Comparison of ENCODE assay signal across 36 cellular contexts in genomic region chr7:30150711-30151110, GRCh38.
"Had no signal": no experiment of that assay in that cellular context is flagged by ENCODE, and none has a peak within 500 bp of the region (broad histone marks: within the 10 kb centered on the region; RNA-seq: fewer than 3 reads in every experiment).

No MANE protein-coding gene starts in this region.

- H3K4me1 ChIP-seq: adrenal gland, breast epithelium had no signal

- DNase-seq: activated B cell treated with CpG ODN at 0.5 μM for 24 hours; activated CD4-positive, alpha-beta memory T cell treated with anti-CD3 and anti-CD28 coated beads for 36 hours; activated CD4-positive, alpha-beta T cell treated with anti-CD3 and anti-CD28 coated beads for 4 hours; activated CD4-positive, alpha-beta T cell treated with anti-CD3 and anti-CD28 coated beads, Interleukin-2, amount 10 ng/mL, durations not matched to agents 24 days and 14 days; activated CD4-positive, alpha-beta T cell treated with anti-CD3 and anti-CD28 coated beads, Interleukin-2, amount 50 U/mL, for 1 hour; activated CD4-positive, alpha-beta T cell treated with anti-CD3 and anti-CD28 coated beads, Interleukin-2, amount 50 U/mL, for 4 hours; activated CD4-positive, CD25-positive, alpha-beta regulatory T cell treated with anti-CD3 and anti-CD28 coated beads, Interleukin-2, amount 50 U/mL, for 72 hours; activated CD8-positive, alpha-beta memory T cell treated with anti-CD3 and anti-CD28 coated beads, Interleukin-2, amount 50 U/mL, for 4 hours; activated CD8-positive, alpha-beta T cell treated with anti-CD3 and anti-CD28 coated beads for 36 hours; activated effector memory CD4-positive, alpha-beta T cell treated with anti-CD3 and anti-CD28 coated beads, Interleukin-2, amount 50 U/mL, for 16 hours; activated gamma-delta T cell treated with Interleukin-2 at 50 U/mL for 16 hours; activated naive CD4-positive, alpha-beta T cell; activated naive CD4-positive, alpha-beta T cell treated with anti-CD3 and anti-CD28 coated beads for 36 hours; activated naive CD4-positive, alpha-beta T cell treated with anti-CD3 and anti-CD28 coated beads, Interleukin-2, amount 50 U/mL, for 16 hours; activated naive CD8-positive, alpha-beta T cell treated with anti-CD3 and anti-CD28 coated beads for 36 hours; activated T-cell treated with anti-CD3 and anti-CD28 coated beads for 4 hours; activated T-cell treated with anti-CD3 and anti-CD28 coated beads, Interleukin-2, amount 50 U/mL, for 1 hour; activated T-cell treated with anti-CD3 and anti-CD28 coated beads, Interleukin-2, amount 50 U/mL, for 4 hours; activated T-cell treated with anti-CD3 and anti-CD28 coated beads, Interleukin-2, amount 50 U/mL, for 72 hours; adrenal gland; amniotic stem cell; aorta; body of pancreas; brain microvascular endothelial cell; central memory CD4-positive, alpha-beta T cell; T-helper 2 cell; T-helper 9 cell had no signal

- H3K27me3 Mint-ChIP-seq: activated B cell treated with CpG ODN at 0.5 μM for 24 hours; activated CD4-positive, alpha-beta memory T cell treated with anti-CD3 and anti-CD28 coated beads for 36 hours; activated CD4-positive, alpha-beta T cell treated with anti-CD3 and anti-CD28 coated beads, Interleukin-2, amount 10 ng/mL, durations not matched to agents 24 days and 14 days; activated CD8-positive, alpha-beta T cell treated with anti-CD3 and anti-CD28 coated beads for 36 hours; activated naive CD8-positive, alpha-beta T cell treated with anti-CD3 and anti-CD28 coated beads for 36 hours; activated T-helper 17 cell treated with anti-CD3 and anti-CD28 coated beads, Interleukin-2, amount 50 U/mL, for 72 hours had no signal

- H3K9me3 Mint-ChIP-seq: activated B cell treated with CpG ODN at 0.5 μM for 24 hours; activated CD4-positive, alpha-beta memory T cell treated with anti-CD3 and anti-CD28 coated beads for 36 hours; activated CD4-positive, alpha-beta T cell treated with anti-CD3 and anti-CD28 coated beads, Interleukin-2, amount 10 ng/mL, durations not matched to agents 24 days and 14 days; activated CD8-positive, alpha-beta T cell treated with anti-CD3 and anti-CD28 coated beads for 36 hours; activated naive CD4-positive, alpha-beta T cell treated with anti-CD3 and anti-CD28 coated beads for 36 hours; activated naive CD4-positive, alpha-beta T cell treated with anti-CD3 and anti-CD28 coated beads, Interleukin-2, amount 50 U/mL, for 72 hours; activated naive CD8-positive, alpha-beta T cell treated with anti-CD3 and anti-CD28 coated beads for 36 hours; activated T-cell treated with anti-CD3 and anti-CD28 coated beads, Interleukin-2, amount 50 U/mL, for 4 hours; activated T-cell treated with anti-CD3 and anti-CD28 coated beads, Interleukin-2, amount 50 U/mL, for 72 hours; activated T-helper 1 cell treated with anti-CD3 and anti-CD28 coated beads, Interleukin-12 subunit alpha, Interleukin-12 subunit beta, Interleukin-2, Interleukin-4 antibody, amounts not matched to agents 30 ng/mL and 10 ng/mL and 1 ng/mL, durations not matched to agents 14 hours and 24 hours and 36 hours; activated T-helper 17 cell treated with anti-CD3 and anti-CD28 coated beads, Interleukin-2, amount 50 U/mL, for 72 hours; T-helper 1 cell treated with Interleukin-12 subunit alpha and Interleukin-12 subunit beta and Interleukin-4 antibody, amounts not matched to agents 30 μg/mL and 1 μg/mL, for 36 hours; T-helper 2 cell treated with Interferon-gamma antibody and Interleukin-4, amounts not matched to agents 5 μg/mL and 100 μg/mL, for 36 hours had no signal

- H3K36me3 ChIP-seq: adrenal gland, brain microvascular endothelial cell, breast epithelium had no signal

- H3K36me3 Mint-ChIP-seq: activated naive CD8-positive, alpha-beta T cell treated with anti-CD3 and anti-CD28 coated beads for 36 hours had no signal

- ATAC-seq: activated CD8-positive, alpha-beta T cell treated with anti-CD3 and anti-CD28 coated beads for 36 hours; activated naive CD4-positive, alpha-beta T cell treated with anti-CD3 and anti-CD28 coated beads, Interleukin-2, amount 50 U/mL, for 72 hours; activated T-cell treated with anti-CD3 and anti-CD28 coated beads, Interleukin-2, amount 50 U/mL, for 4 hours; activated T-cell treated with anti-CD3 and anti-CD28 coated beads, Interleukin-2, amount 50 U/mL, for 72 hours; activated T-helper 17 cell treated with anti-CD3 and anti-CD28 coated beads, Interleukin-2, amount 50 U/mL, for 72 hours; body of pancreas had no signal

- H3K4me1 Mint-ChIP-seq: activated B cell treated with CpG ODN at 0.5 μM for 24 hours; activated naive CD8-positive, alpha-beta T cell treated with anti-CD3 and anti-CD28 coated beads for 36 hours; activated T-helper 17 cell treated with anti-CD3 and anti-CD28 coated beads, Interleukin-2, amount 50 U/mL, for 72 hours had no signal

- H3K27ac Mint-ChIP-seq: activated B cell treated with CpG ODN at 0.5 μM for 24 hours; activated CD4-positive, alpha-beta memory T cell treated with anti-CD3 and anti-CD28 coated beads for 36 hours; activated CD4-positive, alpha-beta T cell treated with anti-CD3 and anti-CD28 coated beads, Interleukin-2, amount 10 ng/mL, durations not matched to agents 24 days and 14 days; activated CD8-positive, alpha-beta T cell treated with anti-CD3 and anti-CD28 coated beads for 36 hours; activated naive CD4-positive, alpha-beta T cell treated with anti-CD3 and anti-CD28 coated beads for 36 hours; activated naive CD8-positive, alpha-beta T cell treated with anti-CD3 and anti-CD28 coated beads for 36 hours; activated T-cell treated with anti-CD3 and anti-CD28 coated beads, Interleukin-2, amount 50 U/mL, for 72 hours; activated T-helper 1 cell treated with anti-CD3 and anti-CD28 coated beads, Interleukin-12 subunit alpha, Interleukin-12 subunit beta, Interleukin-2, Interleukin-4 antibody, amounts not matched to agents 30 ng/mL and 10 ng/mL and 1 ng/mL, durations not matched to agents 14 hours and 24 hours and 36 hours; activated T-helper 17 cell treated with anti-CD3 and anti-CD28 coated beads, Interleukin-2, amount 50 U/mL, for 72 hours; T-helper 1 cell treated with Interleukin-12 subunit alpha and Interleukin-12 subunit beta and Interleukin-4 antibody, amounts not matched to agents 30 μg/mL and 1 μg/mL, for 36 hours; T-helper 2 cell treated with Interferon-gamma antibody and Interleukin-4, amounts not matched to agents 5 μg/mL and 100 μg/mL, for 36 hours had no signal

- H3K4me3 ChIP-seq: adrenal gland, body of pancreas, breast epithelium had no signal

- H3K4me3 Mint-ChIP-seq: activated B cell treated with CpG ODN at 0.5 μM for 24 hours; activated CD4-positive, alpha-beta memory T cell treated with anti-CD3 and anti-CD28 coated beads for 36 hours; activated CD4-positive, alpha-beta T cell treated with anti-CD3 and anti-CD28 coated beads, Interleukin-2, amount 10 ng/mL, durations not matched to agents 24 days and 14 days; activated CD8-positive, alpha-beta T cell treated with anti-CD3 and anti-CD28 coated beads for 36 hours; activated naive CD4-positive, alpha-beta T cell treated with anti-CD3 and anti-CD28 coated beads for 36 hours; activated naive CD8-positive, alpha-beta T cell treated with anti-CD3 and anti-CD28 coated beads for 36 hours; activated T-cell treated with anti-CD3 and anti-CD28 coated beads, Interleukin-2, amount 50 U/mL, for 4 hours; activated T-cell treated with anti-CD3 and anti-CD28 coated beads, Interleukin-2, amount 50 U/mL, for 72 hours; activated T-helper 1 cell treated with anti-CD3 and anti-CD28 coated beads, Interleukin-12 subunit alpha, Interleukin-12 subunit beta, Interleukin-2, Interleukin-4 antibody, amounts not matched to agents 30 ng/mL and 10 ng/mL and 1 ng/mL, durations not matched to agents 14 hours and 24 hours and 36 hours; activated T-helper 17 cell treated with anti-CD3 and anti-CD28 coated beads, Interleukin-2, amount 50 U/mL, for 72 hours; T-helper 1 cell treated with Interleukin-12 subunit alpha and Interleukin-12 subunit beta and Interleukin-4 antibody, amounts not matched to agents 30 μg/mL and 1 μg/mL, for 36 hours; T-helper 2 cell treated with Interferon-gamma antibody and Interleukin-4, amounts not matched to agents 5 μg/mL and 100 μg/mL, for 36 hours had no signal

- FAIRE-seq: astrocyte, TTC549 had no signal

- H3K27ac ChIP-seq: adrenal gland, body of pancreas, brain microvascular endothelial cell, VCaP had no signal

- H3K27me3 ChIP-seq: adrenal gland, body of pancreas, brain microvascular endothelial cell, breast epithelium had no signal

- H3K9me3 ChIP-seq: adrenal gland, body of pancreas, breast epithelium had no signal
